In the genomic region with DNA sequence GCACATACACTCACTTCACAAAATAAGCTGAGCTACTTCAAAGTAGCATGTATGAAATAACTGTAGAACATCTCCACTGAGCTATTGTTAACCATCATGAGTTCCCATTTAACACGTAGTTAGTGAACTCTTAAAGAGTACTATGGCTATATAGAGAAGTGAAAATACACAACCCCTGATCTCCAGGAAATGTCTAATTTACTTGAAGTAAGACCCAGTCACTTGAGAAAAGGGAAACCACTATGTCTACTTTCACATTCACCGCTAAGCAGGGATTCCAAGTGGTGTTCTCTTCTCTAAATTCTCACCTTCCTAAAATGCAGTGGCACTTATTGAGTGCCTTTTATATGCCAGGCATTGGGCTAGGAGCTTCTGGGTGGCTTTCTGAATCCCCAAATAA, we compare ENCODE assay signal across 9 cellular contexts. TPM values are rescaled to one million over a fixed set of nuclear protein-coding genes. Genes with fewer than 3 reads are reported as not detected.
DNase-seq lines count a peak whose midpoint lies in the region; ATAC-seq and FAIRE-seq lines count a peak whose summit lies in the region.
"Had no signal": no experiment of that assay in that cellular context is flagged by ENCODE, and none has a peak within 500 bp of the region (broad histone marks: within the 10 kb centered on the region; RNA-seq: fewer than 3 reads in every experiment).

No MANE protein-coding gene starts in this region.

- peak overlapping the region; percentile 94 for H3K27ac Mint-ChIP-seq in activated T-cell treated with anti-CD3 and anti-CD28 coated beads, Interleukin-2, amount 50 U/mL, for 72 hours

- no peaks in the 10 kb centered on the region for H3K9me3 Mint-ChIP-seq in activated T-cell treated with anti-CD3 and anti-CD28 coated beads, Interleukin-2, amount 50 U/mL, for 72 hours

- H3K36me3 Mint-ChIP-seq in activated T-cell treated with anti-CD3 and anti-CD28 coated beads, Interleukin-2, amount 50 U/mL, for 72 hours (ENCODE audit: insufficient read depth in 2 of 2) = no peaks in the 10 kb centered on the region

- H3K27me3 Mint-ChIP-seq in activated T-cell treated with anti-CD3 and anti-CD28 coated beads, Interleukin-2, amount 50 U/mL, for 72 hours (ENCODE audit: low read depth) = no peaks in the 10 kb centered on the region

- peak; percentile 77 to 79 for ATAC-seq in activated T-cell treated with anti-CD3 and anti-CD28 coated beads, Interleukin-2, amount 50 U/mL, for 72 hours (replicated peaks in 1 of 2)
- peak; percentile 92 for ATAC-seq in HG02885 (IDR thresholded peaks at IDR 0.05; ENCODE audit: poor library complexity, unreplicated experiment)
- ATAC-seq in stimulated activated naive CD8-positive, alpha-beta T cell treated with anti-CD3 and anti-CD28 coated beads, Interleukin-15, Interleukin-2, amounts not matched to agents 100 U/mL and 50 U/mL, for 24 hours = peak; percentile 65

- peaks cover 11% of the 10 kb centered on the region for H3K4me1 Mint-ChIP-seq in activated T-cell treated with anti-CD3 and anti-CD28 coated beads, Interleukin-2, amount 50 U/mL, for 72 hours (ENCODE audit: low read depth)

- DNase-seq in activated T-cell treated with anti-CD3 and anti-CD28 coated beads, Interleukin-2, amount 50 U/mL, for 72 hours = no peak
- no peak for DNase-seq in activated T-cell treated with anti-CD3 and anti-CD28 coated beads, Interleukin-2, amount 50 U/mL, for 48 hours
- DNase-seq in RPMI8226 (peak; percentile 33), HTR-8/SVneo (ENCODE audit: insufficient read length, low spot score) (no peak), NCI-H748 (lab: John Stamatoyannopoulos, UW; ENCODE audit: unreplicated experiment) (no peak), NCI-H2081 treated with DMSO at 0.1 percent for 48 hours (lab: John Stamatoyannopoulos, UW) (no peak)
- no peak for DNase-seq in stimulated activated naive CD8-positive, alpha-beta T cell treated with anti-CD3 and anti-CD28 coated beads, Interleukin-15, Interleukin-2, amounts not matched to agents 100 U/mL and 50 U/mL, for 24 hours

- no peak for FAIRE-seq in HTR-8/SVneo (lab: Jason Lieb, UNC)
- FAIRE-seq: astrocyte had no signal

- H3K4me3 Mint-ChIP-seq in activated T-cell treated with anti-CD3 and anti-CD28 coated beads, Interleukin-2, amount 50 U/mL, for 72 hours = peak overlapping the region in 1 of 2 donors; percentile 62

RNA-seq across cellular contexts. Expression of gene COLQ, which starts 35.0 kb away (rescaled TPM):
- total RNA-seq in activated T-cell treated with anti-CD3 and anti-CD28 coated beads, Interleukin-2, amount 50 U/mL, for 72 hours = 1 to 10 TPM; 1.3 to 2.0 TPM

RNA-seq across cellular contexts. Expression of gene HACL1, which starts 44.9 kb away (rescaled TPM):
- total RNA-seq in activated T-cell treated with anti-CD3 and anti-CD28 coated beads, Interleukin-2, amount 50 U/mL, for 72 hours = 10 to 100 TPM; 25.2 to 25.9 TPM

RNA-seq across cellular contexts. Expression of gene BTD, which starts 45.0 kb away (rescaled TPM):
- 10 to 100 TPM in 1 of 2 donors, 1 to 10 TPM in 1; 5.9 to 11.0 TPM for total RNA-seq in activated T-cell treated with anti-CD3 and anti-CD28 coated beads, Interleukin-2, amount 50 U/mL, for 72 hours
